ENCODE assay signal across 19 cellular contexts in the genomic region with DNA sequence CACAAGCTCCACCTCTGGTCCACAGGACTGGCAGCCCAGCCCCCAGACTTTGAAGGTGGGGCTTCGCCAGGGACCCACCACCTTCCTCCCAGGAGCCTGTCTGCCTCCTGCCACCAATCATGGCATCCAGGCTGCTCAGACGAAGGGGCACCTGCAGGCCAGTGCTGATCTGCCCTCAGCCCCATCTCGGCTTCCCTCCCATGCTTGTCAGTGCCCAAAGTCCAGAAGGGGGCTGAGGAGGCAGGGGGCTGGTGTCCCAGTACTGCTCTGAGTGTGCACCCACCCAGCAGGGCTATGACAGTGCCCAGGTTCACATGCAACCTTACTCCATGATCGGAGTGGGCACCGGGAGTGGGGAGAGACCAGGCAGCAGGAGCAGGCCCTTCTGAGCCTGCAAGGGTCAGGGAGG. TPM values are rescaled to one million over a fixed set of nuclear protein-coding genes. Genes with fewer than 3 reads are reported as not detected.
DNase-seq lines count a peak whose midpoint lies in the region; ATAC-seq, FAIRE-seq and TF ChIP-seq lines count a peak whose summit lies in the region.
"Had no signal": no experiment of that assay in that cellular context is flagged by ENCODE, and none has a peak within 500 bp of the region (broad histone marks: within the 10 kb centered on the region; RNA-seq: fewer than 3 reads in every experiment).

No MANE protein-coding gene starts in this region.

- POLR2A ChIA-PET in HepG2 (lab: Yijun Ruan, JAX): no interaction called here

- FAIRE-seq in HepG2 (lab: Jason Lieb, UNC): no peak
- FAIRE-seq: A549, GM12878, GM18507 had no signal

- DNase-seq in cardiac septum (ENCODE audit: low spot score) (peak; percentile 66), left cardiac atrium (no peak), ecto neural progenitor cell (ENCODE audit: low spot score) (peak; percentile 31), HepG2 (ENCODE audit: low spot score) (no peak), upper lobe of right lung (no peak), breast epithelium (ENCODE audit: low spot score in 2 of 2) (no peak)
- DNase-seq: BE2C; CD4-positive, alpha-beta memory T cell; DMS79; GOT3; H9 had no signal

- intact Hi-C loops in cardiac septum (cut with DNase I): no loop called here
- intact Hi-C loops in left cardiac atrium (cut with DNase I): no loop called here
- intact Hi-C loops in HepG2 (cut with micrococcal nuclease; ENCODE audit: unreplicated experiment): no loop called here
- intact Hi-C loops in upper lobe of right lung (cut with DNase I): no loop called here
- intact Hi-C loops in breast epithelium (cut with DNase I; ENCODE audit: low total_unique reads): no loop called here

- H3K36me3 ChIP-seq in HepG2 (replicated peaks in 1 of 2; ENCODE audit: control insufficient read depth in 1 of 2, insufficient read depth in 2 of 2, low read length in 2 of 2): no peaks in the 10 kb centered on the region
- H3K36me3 ChIP-seq in upper lobe of right lung: no peaks in the 10 kb centered on the region
- no peaks in the 10 kb centered on the region for H3K36me3 ChIP-seq in breast epithelium
- H3K36me3 ChIP-seq: BE2C had no signal

- H3K4me2 ChIP-seq in HepG2 (ENCODE audit: low read depth, low read length): no peak overlapping the region
- H3K4me2 ChIP-seq: A549 had no signal

- no peak overlapping the region for H3K9ac ChIP-seq in HepG2 (ENCODE audit: insufficient read depth, low read depth, low read length)

- ATAC-seq in left cardiac atrium (no peak), HepG2 (no peak), upper lobe of right lung (peak; percentile 14), GM21786 (IDR thresholded peaks at IDR 0.05; ENCODE audit: unreplicated experiment) (no peak)
- ATAC-seq: A549, GM12878 had no signal

- no peaks in the 10 kb centered on the region for H3K9me3 ChIP-seq in HepG2 (ENCODE audit: low read length)
- H3K9me3 ChIP-seq in upper lobe of right lung: no peaks in the 10 kb centered on the region
- H3K9me3 ChIP-seq in breast epithelium: no peaks in the 10 kb centered on the region
- H3K9me3 ChIP-seq: A549, BE2C had no signal

- H3K4me3 ChIP-seq in HepG2 (replicated peaks in 1 of 3; ENCODE audit: insufficient read depth in 1 of 3, low read depth in 2 of 3, low read length in 3 of 3) (no peak overlapping the region), upper lobe of right lung (no peak overlapping the region), breast epithelium (no peak overlapping the region)
- H3K4me3 ChIP-seq: A549, GM12878 had no signal

- H3K27me3 ChIP-seq in HepG2 (ENCODE audit: control insufficient read depth in 1 of 2, insufficient read depth in 2 of 2, low read length in 2 of 2): peaks cover 0 to 6% of the 10 kb centered on the region in 2 experiments; a peak in 1 of 5 replicates
- no peaks in the 10 kb centered on the region for H3K27me3 ChIP-seq in upper lobe of right lung
- H3K27me3 ChIP-seq in breast epithelium: no peaks in the 10 kb centered on the region
- H3K27me3 ChIP-seq: BE2C had no signal

- CTCF ChIA-PET in HepG2 (lab: Yijun Ruan, JAX; ENCODE audit: low intra/inter-chr PET ratio, low total read pairs): no interaction called here

- no peaks in the 10 kb centered on the region for H4K20me1 ChIP-seq in HepG2 (ENCODE audit: insufficient read depth, low read length)

- H3K4me1 ChIP-seq in HepG2 (ENCODE audit: insufficient read depth, low read length) (no peaks in the 10 kb centered on the region), upper lobe of right lung (no peaks in the 10 kb centered on the region), breast epithelium (no peaks in the 10 kb centered on the region)
- H3K4me1 ChIP-seq: A549, BE2C had no signal

- TF ChIP-seq CTCF in HepG2 (CRISPR knock-in tag; IDR thresholded peaks at IDR 0.05): no peak
- no peak for TF ChIP-seq CTCF in upper lobe of right lung (IDR thresholded peaks at IDR 0.05)
- no peak for TF ChIP-seq CTCF in breast epithelium (IDR thresholded peaks at IDR 0.05)

- no peak for TF ChIP-seq POLR2A in HepG2 (IDR thresholded peaks at IDR 0.05; ENCODE audit: insufficient read depth in 1 of 2, low read depth in 2 of 2, low read length in 2 of 2)
- no peak for TF ChIP-seq POLR2A in breast epithelium (IDR thresholded peaks at IDR 0.05)

- no peak overlapping the region for H2AFZ ChIP-seq in HepG2 (ENCODE audit: low read length)

- TF ChIP-seq RAD21 in HepG2 (CRISPR knock-in tag; IDR thresholded peaks at IDR 0.05): no peak

- WGBS in HepG2 (ENCODE audit: low lambda C conversion rate): 0% methylated on average over 3 of the region's 5 CpGs

- in situ Hi-C loops in HepG2 (cut with HindIII; ENCODE audit: extremely low pct_ligation_motif_present, low pct_unique_long_range_greater_than_20kb): no loop called here

- BruUV-seq in HepG2 (replicated peaks; lab: Mats Ljungman, UMichigan): no TSS peak

- no peaks in the 10 kb centered on the region for H3K79me2 ChIP-seq in HepG2 (ENCODE audit: insufficient read depth, low read length)

- TF ChIP-seq EP300 in HepG2 (IDR thresholded peaks at IDR 0.05; ENCODE audit: low read depth in 2 of 2, low read length in 2 of 2) (no peak), HepG2 (CRISPR knock-in tag; IDR thresholded peaks at IDR 0.05; ENCODE audit: borderline replicate concordance) (no peak)

- H3K27ac ChIP-seq in HepG2 (ENCODE audit: extremely low read length, insufficient read depth, low read length): no peak overlapping the region
- no peak overlapping the region for H3K27ac ChIP-seq in upper lobe of right lung
- H3K27ac ChIP-seq in breast epithelium: no peak overlapping the region
- H3K27ac ChIP-seq: A549, C4-2B had no signal

TF ChIP-seq in HepG2, 621 proteins besides CTCF, POLR2A, EP300 and RAD21 (continues in another document):
- no peak for TF ChIP-seq GPN1 (CRISPR knock-in tag; IDR thresholded peaks at IDR 0.05; ENCODE audit: borderline replicate concordance)

RNA-seq across cellular contexts. Expression of a gene that starts 25.3 kb away (rescaled TPM):
- total RNA-seq in cardiac septum (not detected), left cardiac atrium (not detected), HepG2 (2016; rRNA removed; fragmentation: Illumina TruSeq; extraction: Trizol) (not detected in 2 replicates), upper lobe of right lung (not detected), breast epithelium (1 to 10 TPM in 1 of 3 donors, not detected in 2; 2.8 TPM)
- total RNA-seq in HepG2 (2016; cell fraction: cytosol; rRNA removed; fragmentation: Illumina TruSeq; extraction: Trizol; ENCODE audit: low read depth): not detected in 2 replicates
- not detected in 2 replicates for total RNA-seq in HepG2 (2016; cell fraction: insoluble cytoplasmic fraction; rRNA removed; fragmentation: Illumina TruSeq; extraction: Trizol)
- not detected in 2 replicates for total RNA-seq in HepG2 (2016; cell fraction: membrane; rRNA removed; fragmentation: Illumina TruSeq; extraction: Trizol)
- total RNA-seq in HepG2 (2016; cell fraction: nucleus; rRNA removed; fragmentation: Illumina TruSeq; extraction: Trizol): not detected in 2 replicates
- polyA plus RNA-seq in HepG2 (2011; rRNA removed): not detected in 2 replicates
- polyA plus RNA-seq in HepG2 (2011; cell fraction: cytosol; rRNA removed): not detected in 2 replicates
- polyA plus RNA-seq in HepG2 (2011; cell fraction: nucleus; rRNA removed): 0.05 and 0.19 TPM in 2 replicates
- not detected in 2 replicates for polyA plus RNA-seq in HepG2 (2012)
- not detected in 2 replicates for polyA plus RNA-seq in HepG2 (2016; cell fraction: cytosol; fragmentation: Illumina TruSeq; extraction: Trizol; ENCODE audit: low read depth)
- polyA plus RNA-seq in HepG2 (2016; cell fraction: insoluble cytoplasmic fraction; fragmentation: Illumina TruSeq; extraction: Trizol; ENCODE audit: low read depth): not detected in 2 replicates
- polyA plus RNA-seq in HepG2 (2016; cell fraction: membrane; fragmentation: Illumina TruSeq; extraction: Trizol; ENCODE audit: low read depth): not detected in 2 replicates
- polyA plus RNA-seq in HepG2 (2016; cell fraction: nucleus; fragmentation: Illumina TruSeq; extraction: Trizol; ENCODE audit: insufficient read depth, low read depth): not detected in 2 replicates
- polyA minus RNA-seq in HepG2 (2011; rRNA and poly(A)+ RNA removed; ENCODE audit: low replicate concordance): 0.33 TPM in 1 of 2 replicates, not detected in the other
- not detected in 2 replicates for polyA minus RNA-seq in HepG2 (2011; cell fraction: cytosol; rRNA and poly(A)+ RNA removed)
- polyA minus RNA-seq in HepG2 (2011; cell fraction: nucleus; rRNA and poly(A)+ RNA removed): not detected in 2 replicates
- total RNA-seq: G401, HT1080 had no signal
- polyA plus RNA-seq: AG04450 had no signal

RNA-seq across cellular contexts. Expression of a gene that starts 40.9 kb away (rescaled TPM):
- total RNA-seq in cardiac septum (870 TPM), left cardiac atrium (100 to 1,000 TPM; 436 to 508 TPM), HepG2 (2016; rRNA removed; fragmentation: Illumina TruSeq; extraction: Trizol) (1.9 TPM in 2 replicates), upper lobe of right lung (669 TPM), breast epithelium (100 to 1,000 TPM; 141 to 577 (median 154) TPM)
- 0.51 and 0.71 TPM in 2 replicates for total RNA-seq in HepG2 (2016; cell fraction: cytosol; rRNA removed; fragmentation: Illumina TruSeq; extraction: Trizol; ENCODE audit: low read depth)
- total RNA-seq in HepG2 (2016; cell fraction: insoluble cytoplasmic fraction; rRNA removed; fragmentation: Illumina TruSeq; extraction: Trizol): 1.1 and 1.7 TPM in 2 replicates
- total RNA-seq in HepG2 (2016; cell fraction: membrane; rRNA removed; fragmentation: Illumina TruSeq; extraction: Trizol): 1.9 and 2.2 TPM in 2 replicates
- 3.7 and 4.7 TPM in 2 replicates for total RNA-seq in HepG2 (2016; cell fraction: nucleus; rRNA removed; fragmentation: Illumina TruSeq; extraction: Trizol)
- 118 and 127 TPM in 2 replicates for polyA plus RNA-seq in HepG2 (2011; rRNA removed)
- polyA plus RNA-seq in HepG2 (2011; cell fraction: cytosol; rRNA removed): 72.1 and 78.8 TPM in 2 replicates
- polyA plus RNA-seq in HepG2 (2011; cell fraction: nucleus; rRNA removed): 302 and 373 TPM in 2 replicates
- 63.6 and 87.8 TPM in 2 replicates for polyA plus RNA-seq in HepG2 (2012)
- 0.35 and 0.62 TPM in 2 replicates for polyA plus RNA-seq in HepG2 (2016; cell fraction: cytosol; fragmentation: Illumina TruSeq; extraction: Trizol; ENCODE audit: low read depth)
- 1.3 and 1.7 TPM in 2 replicates for polyA plus RNA-seq in HepG2 (2016; cell fraction: insoluble cytoplasmic fraction; fragmentation: Illumina TruSeq; extraction: Trizol; ENCODE audit: low read depth)
- 0.73 and 0.90 TPM in 2 replicates for polyA plus RNA-seq in HepG2 (2016; cell fraction: membrane; fragmentation: Illumina TruSeq; extraction: Trizol; ENCODE audit: low read depth)
- 1.9 and 2.0 TPM in 2 replicates for polyA plus RNA-seq in HepG2 (2016; cell fraction: nucleus; fragmentation: Illumina TruSeq; extraction: Trizol; ENCODE audit: insufficient read depth, low read depth)
- polyA minus RNA-seq in HepG2 (2011; rRNA and poly(A)+ RNA removed; ENCODE audit: low replicate concordance): 3.6 and 445 TPM in 2 replicates
- 116 and 155 TPM in 2 replicates for polyA minus RNA-seq in HepG2 (2011; cell fraction: cytosol; rRNA and poly(A)+ RNA removed)
- 504 and 544 TPM in 2 replicates for polyA minus RNA-seq in HepG2 (2011; cell fraction: nucleus; rRNA and poly(A)+ RNA removed)
- total RNA-seq: G401 had no signal
- polyA plus RNA-seq: CD4-positive, alpha-beta memory T cell had no signal

Comparison
In these comparisons a context has a peak if more than half of its experiments do, and no peak if none do; other contexts are left out.
1. DNase-seq: peak in cardiac septum (single experiment) and ecto neural progenitor cell (single experiment); none in left cardiac atrium (single experiment), HepG2 (single experiment), upper lobe of right lung (single experiment) and breast epithelium (0 of 2).
2. RNA of a gene that starts 40.9 kb away (total RNA-seq): 870 TPM in cardiac septum (single experiment), 669 TPM in upper lobe of right lung (single experiment), 436 to 508 TPM in left cardiac atrium and 141 to 577 TPM in breast epithelium; 0.51 to 4.7 TPM in HepG2; every median in the first group is over 10 times any median in the second.